12 cellular contexts compared by ENCODE assay signal in genomic region chr5:67693956-67694564, GRCh38.
DNase-seq lines count a peak whose midpoint lies in the region; ATAC-seq and TF ChIP-seq lines count a peak whose summit lies in the region.
"Had no signal": no experiment of that assay in that cellular context is flagged by ENCODE, and none has a peak within 500 bp of the region (broad histone marks: within the 10 kb centered on the region; RNA-seq: fewer than 3 reads in every experiment).

No MANE protein-coding gene starts in this region.

- no peak for ATAC-seq in stimulated activated naive B cell treated with anti-CD40 and anti-IgM and Interleukin-4, amounts not matched to agents 10 μg/mL and 1 μg/mL and 100 μg/mL, for 72 hours (replicated peaks)

- H3K9me3 Mint-ChIP-seq in stimulated activated naive B cell treated with anti-CD40 and anti-IgM and Interleukin-4, amounts not matched to agents 10 μg/mL and 1 μg/mL and 100 μg/mL, for 72 hours, result peaks cover 0 to 1% of the 10 kb centered on the region in 2 donors
- peaks cover 0 to 2% (median 0%) of the 10 kb centered on the region in 8 donors for H3K9me3 Mint-ChIP-seq in CD4-positive, alpha-beta memory T cell

- H3K36me3 ChIP-seq in mammary epithelial cell (ENCODE audit: insufficient read depth, low read length) (no peaks in the 10 kb centered on the region), HAP-1 (replicated peaks) (no peaks in the 10 kb centered on the region)
- H3K36me3 ChIP-seq in CD4-positive, alpha-beta memory T cell (ENCODE audit: insufficient read depth, low read length), result no peaks in the 10 kb centered on the region

- no peak overlapping the region for H3K4me3 Mint-ChIP-seq in stimulated activated naive B cell treated with anti-CD40 and anti-IgM and Interleukin-4, amounts not matched to agents 10 μg/mL and 1 μg/mL and 100 μg/mL, for 72 hours
- H3K4me3 Mint-ChIP-seq in CD4-positive, alpha-beta memory T cell, result no peak overlapping the region

- 33% methylated on average over 6 of the region's 6 CpGs for WGBS in mammary epithelial cell (ENCODE audit: low coverage, missing lambda C conversion rate)

- no peak overlapping the region for H3K27ac ChIP-seq in mammary epithelial cell (ENCODE audit: insufficient read depth, low read depth, low read length)
- H3K27ac ChIP-seq in CD4-positive, alpha-beta memory T cell (ENCODE audit: low read depth, low read length), result no peak overlapping the region
- H3K27ac ChIP-seq: HL-60, VCaP had no signal

- BruUV-seq in mammary epithelial cell (replicated peaks; lab: Mats Ljungman, UMichigan), result no TSS peak

- no peak overlapping the region for H3K27ac Mint-ChIP-seq in stimulated activated naive B cell treated with anti-CD40 and anti-IgM and Interleukin-4, amounts not matched to agents 10 μg/mL and 1 μg/mL and 100 μg/mL, for 72 hours
- H3K27ac Mint-ChIP-seq in CD4-positive, alpha-beta memory T cell, result no peak overlapping the region

- dilution Hi-C loops in mammary epithelial cell (cut with HindIII; ENCODE audit: low sequenced_read_pairs), result no loop called here

- CTCF ChIA-PET in mammary epithelial cell (lab: Charles Lee; ENCODE audit: low non-redundant PET), result no interaction called here
- CTCF ChIA-PET in CD4-positive, alpha-beta memory T cell (lab: Charles Lee; ENCODE audit: partially characterized antibody), result no interaction called here

- peak; percentile 62 for DNase-seq in AG10803 (ENCODE audit: low read depth)
- no peak for DNase-seq in mammary epithelial cell
- DNase-seq in iris pigment epithelial cell (ENCODE audit: low read depth), result peak; percentile 4
- peak; percentile 44 for DNase-seq in renal cortical epithelial cell (ENCODE audit: low read depth)
- DNase-seq in iPS-NIHi11 (ENCODE audit: low spot score), result no peak
- no peak for DNase-seq in stimulated activated naive B cell treated with anti-CD40 and anti-IgM and Interleukin-4, amounts not matched to agents 10 μg/mL and 1 μg/mL and 100 μg/mL, for 72 hours
- no peak for DNase-seq in HAP-1 (ENCODE audit: low spot score in 2 of 2)
- no peak for DNase-seq in CD4-positive, alpha-beta memory T cell
- DNase-seq: dorsolateral prefrontal cortex, NCI-H1417 had no signal

- H4K20me1 ChIP-seq in mammary epithelial cell (ENCODE audit: insufficient read depth, low read length), result no peaks in the 10 kb centered on the region

- H3K9ac ChIP-seq in mammary epithelial cell (ENCODE audit: insufficient read depth, low read length), result no peak overlapping the region

- H2AFZ ChIP-seq in mammary epithelial cell (ENCODE audit: low read depth, low read length), result peak overlapping the region; percentile 65

- no peak overlapping the region for H3K4me2 ChIP-seq in mammary epithelial cell (ENCODE audit: insufficient read depth, low read depth, low read length)

- POLR2A ChIA-PET in CD4-positive, alpha-beta memory T cell (lab: Charles Lee; ENCODE audit: partially characterized antibody), result no interaction called here

- H3K4me1 ChIP-seq in mammary epithelial cell (ENCODE audit: insufficient read depth, low read length), result no peaks in the 10 kb centered on the region
- no peaks in the 10 kb centered on the region for H3K4me1 ChIP-seq in HAP-1
- no peaks in the 10 kb centered on the region for H3K4me1 ChIP-seq in CD4-positive, alpha-beta memory T cell (ENCODE audit: insufficient read depth, low read length)

- intact Hi-C loops in mammary epithelial cell (cut with micrococcal nuclease), result no loop called here
- intact Hi-C loops in CD4-positive, alpha-beta memory T cell (cut with micrococcal nuclease), result no loop called here

- no peaks in the 10 kb centered on the region for H3K4me1 Mint-ChIP-seq in stimulated activated naive B cell treated with anti-CD40 and anti-IgM and Interleukin-4, amounts not matched to agents 10 μg/mL and 1 μg/mL and 100 μg/mL, for 72 hours
- no peaks in the 10 kb centered on the region for H3K4me1 Mint-ChIP-seq in CD4-positive, alpha-beta memory T cell

- H3K27me3 ChIP-seq in mammary epithelial cell (ENCODE audit: insufficient read depth, low read length), result no peaks in the 10 kb centered on the region
- no peaks in the 10 kb centered on the region for H3K27me3 ChIP-seq in HAP-1 (ENCODE audit: low read depth)
- no peaks in the 10 kb centered on the region for H3K27me3 ChIP-seq in CD4-positive, alpha-beta memory T cell (ENCODE audit: insufficient read depth, low read length)
- H3K27me3 ChIP-seq: dorsolateral prefrontal cortex had no signal

- no peaks in the 10 kb centered on the region for H3K9me3 ChIP-seq in mammary epithelial cell (replicated peaks; ENCODE audit: insufficient read depth, low read length)
- H3K9me3 ChIP-seq in HAP-1, result no peaks in the 10 kb centered on the region
- no peaks in the 10 kb centered on the region for H3K9me3 ChIP-seq in CD4-positive, alpha-beta memory T cell (ENCODE audit: control insufficient read depth in 1 of 2, low read length in 2 of 2)

- H3K4me3 ChIP-seq in AG10803 (ENCODE audit: low read length) (no peak overlapping the region), mammary epithelial cell (replicated peaks in 1 of 3; ENCODE audit: insufficient read depth in 1 of 3, low read depth in 2 of 3, low read length in 3 of 3) (no peak overlapping the region), HAP-1 (no peak overlapping the region)
- H3K4me3 ChIP-seq in CD4-positive, alpha-beta memory T cell (ENCODE audit: low read length in 2 of 2), result no peak overlapping the region
- H3K4me3 ChIP-seq: dorsolateral prefrontal cortex had no signal

- no peaks in the 10 kb centered on the region for H3K36me3 Mint-ChIP-seq in stimulated activated naive B cell treated with anti-CD40 and anti-IgM and Interleukin-4, amounts not matched to agents 10 μg/mL and 1 μg/mL and 100 μg/mL, for 72 hours
- no peaks in the 10 kb centered on the region for H3K36me3 Mint-ChIP-seq in CD4-positive, alpha-beta memory T cell

- no peaks in the 10 kb centered on the region for H3K27me3 Mint-ChIP-seq in stimulated activated naive B cell treated with anti-CD40 and anti-IgM and Interleukin-4, amounts not matched to agents 10 μg/mL and 1 μg/mL and 100 μg/mL, for 72 hours
- peaks cover 0 to 2% of the 10 kb centered on the region in 2 donors for H3K27me3 Mint-ChIP-seq in CD4-positive, alpha-beta memory T cell

- in situ Hi-C loops in mammary epithelial cell (cut with MboI; ENCODE audit: low sequenced_read_pairs in 2 of 2), result no loop called here
- in situ Hi-C loops in HAP-1 (cut with MboI; ENCODE audit: low sequenced_read_pairs), result no loop called here

- H3K79me2 ChIP-seq in mammary epithelial cell (ENCODE audit: insufficient read depth, low read length), result no peaks in the 10 kb centered on the region

- TF ChIP-seq CTCF in AG10803 (conservative IDR thresholded peaks at IDR 0.05; ENCODE audit: low read length), result no peak
- no peak for TF ChIP-seq CTCF in mammary epithelial cell (conservative IDR thresholded peaks at IDR 0.05 in 1 of 2, IDR thresholded peaks at IDR 0.05 in 1 of 2; ENCODE audit: extremely low read depth in 1 of 2, insufficient read depth in 1 of 2, low read depth in 1 of 2, low read length in 2 of 2)

Comparison
In these comparisons a context has a peak if more than half of its experiments do, and no peak if none do; other contexts are left out.
1. DNase-seq: peak in AG10803 (single experiment), iris pigment epithelial cell (single experiment) and renal cortical epithelial cell (single experiment); none in mammary epithelial cell (single experiment), iPS-NIHi11 (single experiment), stimulated activated naive B cell treated with anti-CD40 and anti-IgM and Interleukin-4, amounts not matched to agents 10 μg/mL and 1 μg/mL and 100 μg/mL, for 72 hours (single experiment), HAP-1 (0 of 2) and CD4-positive, alpha-beta memory T cell (0 of 5).